In genomic region chr10:122879339-122880273, GRCh38 we compare ENCODE assay signal across 8 cellular contexts. TPM values are rescaled to one million over a fixed set of nuclear protein-coding genes. Genes with fewer than 3 reads are reported as not detected.
DNase-seq lines count a peak whose midpoint lies in the region; ATAC-seq and TF ChIP-seq lines count a peak whose summit lies in the region.

TSS of gene FAM24B (minus strand) at chr10:122879581. CDS start at chr10:122850515, 29,066 bp downstream.

- DNase-seq in NCI-H1436 treated with DMSO at 0.1 percent for 48 hours (lab: John Stamatoyannopoulos, UW) = peak; percentile 98
- peak; percentile 99 for DNase-seq in astrocyte of the hippocampus (ENCODE audit: low read depth, low spot score)
- peak; percentile 44 to 94 (median 84) for DNase-seq in hypothalamus (lab: John Stamatoyannopoulos, UW)
- DNase-seq in osteocyte (ENCODE audit: extremely low spot score, unreplicated experiment) = no peak

- H3K4me1 ChIP-seq in skeletal muscle satellite cell (ENCODE audit: control insufficient read depth, insufficient read depth, low read length) = peaks cover 26% of the 10 kb centered on the region

- peak within 1 kb of the TSS; percentile 73 for H3K4me3 ChIP-seq in GM12875 (ENCODE audit: low read depth, low read length)
- H3K4me3 ChIP-seq in skeletal muscle satellite cell (ENCODE audit: low read length) = peak within 1 kb of the TSS; percentile 80

- H3K4me2 ChIP-seq in skeletal muscle satellite cell (ENCODE audit: low read length) = peak within 1 kb of the TSS; percentile 94

- intact Hi-C loops in T-helper 2 cell treated with Interferon-gamma antibody and Interleukin-4, amounts not matched to agents 100 ng/mL and 5 ng/mL, for 36 hours (cut with micrococcal nuclease) = loop anchor here (1.0 to 10.0 kb wide), 6 partner anchors 33 to 505 kb away; partner anchors contain the start of genes BUB3, C10orf88, IKZF5 and PLEKHA1

- no peak within 1 kb of the TSS for H3K4me3 Mint-ChIP-seq in osteocyte (ENCODE audit: unreplicated experiment)

- H3K27me3 Mint-ChIP-seq in osteocyte (ENCODE audit: unreplicated experiment) = peaks cover 6% of the 10 kb centered on the region

- H3K27ac Mint-ChIP-seq in osteocyte (ENCODE audit: unreplicated experiment) = no peak within 1 kb of the TSS

- H3K9me3 ChIP-seq in skeletal muscle satellite cell (replicated peaks; ENCODE audit: low read length) = no peaks in the 10 kb centered on the region

- peak within 1 kb of the TSS; percentile 78 for H3K9ac ChIP-seq in skeletal muscle satellite cell (ENCODE audit: low read depth, low read length)

- no peaks in the 10 kb centered on the region for H3K9me3 Mint-ChIP-seq in osteocyte (ENCODE audit: unreplicated experiment)

- no peaks in the 10 kb centered on the region for H3K36me3 Mint-ChIP-seq in osteocyte (ENCODE audit: unreplicated experiment)

- no peaks in the 10 kb centered on the region for H3K36me3 ChIP-seq in skeletal muscle satellite cell (ENCODE audit: insufficient read depth, low read length)

- ATAC-seq in HG02763 (IDR thresholded peaks at IDR 0.05; ENCODE audit: unreplicated experiment) = peak; percentile 80

- peaks cover 7% of the 10 kb centered on the region for H3K4me1 Mint-ChIP-seq in osteocyte (ENCODE audit: unreplicated experiment)

- no peaks in the 10 kb centered on the region for H3K27me3 ChIP-seq in skeletal muscle satellite cell (ENCODE audit: control insufficient read depth, insufficient read depth, low read length)

- TF ChIP-seq CTCF in GM12875 (IDR thresholded peaks at IDR 0.05; ENCODE audit: borderline replicate concordance, insufficient read depth, low read depth, low read length) (no peak), osteocyte (IDR thresholded peaks at IDR 0.05) (no peak)

RNA-seq across cellular contexts. Expression of gene FAM24B, which starts in this region (rescaled TPM):
- total RNA-seq in T-helper 2 cell treated with Interferon-gamma antibody and Interleukin-4, amounts not matched to agents 100 ng/mL and 5 ng/mL, for 36 hours = 16.5 and 18.8 TPM in 2 replicates
- 3.8 and 6.1 TPM in 2 replicates for total RNA-seq in skeletal muscle satellite cell (2012; rRNA removed)
- total RNA-seq in osteocyte = 0.70 TPM in 1 of 2 replicates, not detected in the other

Comparison
In these comparisons a context has a peak if more than half of its experiments do, and no peak if none do; other contexts are left out.
1. RNA of gene FAM24B (total RNA-seq): 16.5 to 18.8 TPM in T-helper 2 cell treated with Interferon-gamma antibody and Interleukin-4, amounts not matched to agents 100 ng/mL and 5 ng/mL, for 36 hours; 0.70 TPM in osteocyte; every median in the first group is over 10 times any median in the second.